In genomic region chr14:49691031-49691430, GRCh38 we compare ENCODE assay signal across 17 cellular contexts. TPM values are rescaled to one million over a fixed set of nuclear protein-coding genes. Genes with fewer than 3 reads are reported as not detected.
DNase-seq lines count a peak whose midpoint lies in the region; ATAC-seq, FAIRE-seq and TF ChIP-seq lines count a peak whose summit lies in the region.
"Had no signal": no experiment of that assay in that cellular context is flagged by ENCODE, and none has a peak within 500 bp of the region (broad histone marks: within the 10 kb centered on the region; RNA-seq: fewer than 3 reads in every experiment).

No MANE protein-coding gene starts in this region.

- DNase-seq in HepG2 (ENCODE audit: low spot score) (no peak), right lobe of liver (no peak), K562 (ENCODE audit: extremely low read depth in 1 of 4, low spot score in 3 of 4) (peak; percentile 32 to 65 (median 32)), smooth muscle cell (lab: John Stamatoyannopoulos, UW; ENCODE audit: unreplicated experiment) (no peak), SKM-1 treated with dmso at 0.1 percent for 144 hours (lab: John Stamatoyannopoulos, UW; ENCODE audit: unreplicated experiment) (no peak), SW480 (ENCODE audit: low spot score) (no peak)
- DNase-seq: activated CD4-positive, alpha-beta memory T cell treated with anti-CD3 and anti-CD28 coated beads for 36 hours; caudate nucleus; DMS153; effector CD8-positive, alpha-beta T cell; hippocampal formation; NCI-H146; NCI-H345; small intestine had no signal

- TF ChIP-seq EP300 in HepG2 (IDR thresholded peaks at IDR 0.05; ENCODE audit: low read depth in 2 of 2, low read length in 2 of 2) (no peak), HepG2 (CRISPR knock-in tag; IDR thresholded peaks at IDR 0.05; ENCODE audit: borderline replicate concordance) (no peak), K562 (IDR thresholded peaks at IDR 0.05; ENCODE audit: low read length) (no peak)

- H4K20me1 ChIP-seq in HepG2 (ENCODE audit: insufficient read depth, low read length) (no peaks in the 10 kb centered on the region), K562 (replicated peaks; ENCODE audit: control insufficient read depth, insufficient read depth, low read length) (no peaks in the 10 kb centered on the region), smooth muscle cell (ENCODE audit: low read depth) (no peaks in the 10 kb centered on the region)

- H3K27ac ChIP-seq in HepG2 (ENCODE audit: extremely low read length, insufficient read depth, low read length): no peak overlapping the region
- no peak overlapping the region for H3K27ac ChIP-seq in right lobe of liver
- H3K27ac ChIP-seq in HUES6 (ENCODE audit: low read depth, low read length): no peak overlapping the region
- peak overlapping the region; percentile 91 for H3K27ac ChIP-seq in K562 (ENCODE audit: extremely low read depth, low read depth, low read length)
- no peak overlapping the region for H3K27ac ChIP-seq in smooth muscle cell (ENCODE audit: low read depth)
- H3K27ac ChIP-seq: SJCRH30 had no signal

- TF ChIP-seq RAD21 in HepG2 (CRISPR knock-in tag; IDR thresholded peaks at IDR 0.05): no peak
- no peak for TF ChIP-seq RAD21 in K562 (CRISPR knock-in tag; conservative IDR thresholded peaks at IDR 0.05 in 1 of 2, IDR thresholded peaks at IDR 0.05 in 1 of 2)

- POLR2A ChIA-PET in HepG2 (lab: Yijun Ruan, JAX) (interaction anchor here (1.2 to 4.6 kb wide), 4 partner anchors 49 to 78 kb away, joined by 4 to 64 read pairs (median 6); partner anchors contain the start of genes KLHDC2, MGAT2 and RPL36AL), K562 (lab: Yijun Ruan, JAX) (interaction anchor here (0.6 to 0.9 kb wide), 2 partner anchors 71 to 163 kb away, joined by 3 read pairs; partner anchors contain the start of genes MGAT2 and RPL36AL)

- TF ChIP-seq CTCF in HepG2 (CRISPR knock-in tag; IDR thresholded peaks at IDR 0.05) (no peak), right lobe of liver (IDR thresholded peaks at IDR 0.05) (no peak), K562 (IDR thresholded peaks at IDR 0.05 in 2 of 3, conservative IDR thresholded peaks at IDR 0.05 in 1 of 3; ENCODE audit: insufficient read depth in 2 of 3, low read depth in 1 of 3, low read length in 3 of 3) (no peak), smooth muscle cell (IDR thresholded peaks at IDR 0.05; ENCODE audit: borderline replicate concordance, insufficient read depth, poor library complexity, severe bottlenecking) (no peak)

- H3K4me1 ChIP-seq in HepG2 (ENCODE audit: insufficient read depth, low read length) (peaks cover 49% of the 10 kb centered on the region), right lobe of liver (peaks cover 0 to 8% (median 0%) of the 10 kb centered on the region in 4 donors), HUES6 (ENCODE audit: control insufficient read depth, insufficient read depth, low read length) (peaks cover 14% of the 10 kb centered on the region), K562 (replicated peaks in 1 of 2; ENCODE audit: control insufficient read depth in 2 of 2, insufficient read depth in 2 of 2, low read length in 2 of 2) (peaks cover 14 to 15% of the 10 kb centered on the region in 2 experiments; a peak in 4 of 5 replicates), smooth muscle cell (ENCODE audit: low read depth) (peaks cover 10% of the 10 kb centered on the region)

- H3K9me1 ChIP-seq in K562 (ENCODE audit: control insufficient read depth, insufficient read depth, low read length): peaks cover 3% of the 10 kb centered on the region

- H3K4me2 ChIP-seq in HepG2 (ENCODE audit: low read depth, low read length) (peak overlapping the region; percentile 73), K562 (ENCODE audit: insufficient read depth, low read length) (peak overlapping the region; percentile 91), smooth muscle cell (peak overlapping the region; percentile 96)

- H3K27me3 ChIP-seq in HepG2 (ENCODE audit: control insufficient read depth in 1 of 2, insufficient read depth in 2 of 2, low read length in 2 of 2) (no peaks in the 10 kb centered on the region; a peak in 2 of 5 replicates), right lobe of liver (no peaks in the 10 kb centered on the region), HUES6 (ENCODE audit: control insufficient read depth, insufficient read depth, low read length) (peaks cover 19% of the 10 kb centered on the region), K562 (ENCODE audit: control insufficient read depth in 2 of 2, insufficient read depth in 2 of 2, low read length in 2 of 2) (no peaks in the 10 kb centered on the region), smooth muscle cell (ENCODE audit: low read depth) (no peaks in the 10 kb centered on the region)
- H3K27me3 ChIP-seq: SJCRH30 had no signal

- WGBS in HepG2 (ENCODE audit: low lambda C conversion rate): 8% methylated on average over 4 of the region's 4 CpGs
- 62% methylated on average over 4 of the region's 4 CpGs for WGBS in right lobe of liver (ENCODE audit: insufficient coverage, low coverage, low lambda C conversion rate, missing lambda C conversion rate)
- WGBS in K562 (ENCODE audit: insufficient coverage, low coverage, missing lambda C conversion rate): 2% methylated on average over 4 of the region's 4 CpGs
- WGBS in smooth muscle cell (ENCODE audit: low lambda C conversion rate): 88% methylated on average over 4 of the region's 4 CpGs

- intact Hi-C loops in HepG2 (cut with micrococcal nuclease; ENCODE audit: unreplicated experiment) (loop anchor here (5.0 kb wide), 2 partner anchors 49 to 161 kb away; partner anchors contain the start of gene NEMF), right lobe of liver (cut with DNase I) (no loop called here), K562 (cut with micrococcal nuclease) (loop anchor here (2.0 kb wide), 1 partner anchor 78 kb away; the partner anchor contains the start of gene KLHDC2)

- CTCF ChIA-PET in HepG2 (lab: Yijun Ruan, JAX; ENCODE audit: low intra/inter-chr PET ratio, low total read pairs) (no interaction called here), K562 (lab: Yijun Ruan, JAX; ENCODE audit: low intra/inter-chr PET ratio) (no interaction called here)

- H3K79me2 ChIP-seq in HepG2 (ENCODE audit: insufficient read depth, low read length) (peaks cover 15% of the 10 kb centered on the region), K562 (ENCODE audit: control insufficient read depth, insufficient read depth, low read length) (peaks cover 19% of the 10 kb centered on the region), smooth muscle cell (ENCODE audit: low read depth) (no peaks in the 10 kb centered on the region)

- ATAC-seq in HepG2 (0 out of 3 replicates have a peak, but pooled peaks have one; percentile 6), right lobe of liver (no peak), K562 (peak; percentile 20), GM21737 (IDR thresholded peaks at IDR 0.05; ENCODE audit: unreplicated experiment) (no peak)

- BruUV-seq in HepG2 (replicated peaks; lab: Mats Ljungman, UMichigan) (no TSS peak), K562 (replicated peaks; lab: Mats Ljungman, UMichigan) (no TSS peak)

- H3K36me3 ChIP-seq in HepG2 (replicated peaks in 1 of 2; ENCODE audit: control insufficient read depth in 1 of 2, insufficient read depth in 2 of 2, low read length in 2 of 2): no peaks in the 10 kb centered on the region
- no peaks in the 10 kb centered on the region for H3K36me3 ChIP-seq in right lobe of liver
- H3K36me3 ChIP-seq in HUES6 (ENCODE audit: control insufficient read depth, insufficient read depth, low read length): no peaks in the 10 kb centered on the region
- H3K36me3 ChIP-seq in K562 (ENCODE audit: control insufficient read depth, insufficient read depth, low read length): no peaks in the 10 kb centered on the region
- H3K36me3 ChIP-seq in smooth muscle cell (ENCODE audit: low read depth): no peaks in the 10 kb centered on the region
- H3K36me3 ChIP-seq: SJCRH30 had no signal

- H3K4me3 ChIP-seq in HepG2 (replicated peaks in 1 of 3; ENCODE audit: insufficient read depth in 1 of 3, low read depth in 2 of 3, low read length in 3 of 3) (peak overlapping the region; percentile 17 to 75 (median 31); a peak in 5 of 6 replicates), right lobe of liver (no peak overlapping the region), HUES6 (ENCODE audit: low read depth, low read length) (peak overlapping the region; percentile 93), K562 (peak overlapping the region; percentile 65; the same call in 1 of the 2 replicates), smooth muscle cell (no peak overlapping the region)
- H3K4me3 ChIP-seq: SJCRH30 had no signal

- FAIRE-seq in HepG2 (lab: Jason Lieb, UNC): peak; percentile 28
- FAIRE-seq in K562 (lab: Jason Lieb, UNC): peak; percentile 51
- FAIRE-seq: small intestine had no signal

- H3F3A ChIP-seq in smooth muscle cell (ENCODE audit: low read depth): peaks cover 7% of the 10 kb centered on the region

- TF ChIP-seq POLR2A in HepG2 (IDR thresholded peaks at IDR 0.05; ENCODE audit: insufficient read depth in 1 of 2, low read depth in 2 of 2, low read length in 2 of 2) (no peak), right lobe of liver (IDR thresholded peaks at IDR 0.05) (no peak), K562 (conservative IDR thresholded peaks at IDR 0.05) (0 out of 2 replicates have a peak, but pooled peaks have one; percentile 38)

- H2AFZ ChIP-seq in HepG2 (ENCODE audit: low read length) (peak overlapping the region; percentile 66), K562 (ENCODE audit: low read depth, low read length) (peak overlapping the region; percentile 93), smooth muscle cell (ENCODE audit: low read depth) (no peak overlapping the region)

- H3K9me3 ChIP-seq in HepG2 (ENCODE audit: low read length): no peaks in the 10 kb centered on the region
- H3K9me3 ChIP-seq in right lobe of liver: no peaks in the 10 kb centered on the region
- H3K9me3 ChIP-seq in HUES6 (ENCODE audit: control insufficient read depth, insufficient read depth, low read depth, low read length): no peaks in the 10 kb centered on the region
- no peaks in the 10 kb centered on the region for H3K9me3 ChIP-seq in K562 (replicated peaks; ENCODE audit: control insufficient read depth, insufficient read depth, low read depth, low read length)
- no peaks in the 10 kb centered on the region for H3K9me3 ChIP-seq in smooth muscle cell (replicated peaks; ENCODE audit: low read depth)
- H3K9me3 ChIP-seq: SJCRH30 had no signal

- in situ Hi-C loops in HepG2 (cut with HindIII; ENCODE audit: extremely low pct_ligation_motif_present, low pct_unique_long_range_greater_than_20kb): loop anchor here (10.0 kb wide), 1 partner anchor 74 kb away; the partner anchor contains the start of gene KLHDC2
- in situ Hi-C loops in K562 (cut with MboI): no loop called here

- H3K9ac ChIP-seq in HepG2 (ENCODE audit: insufficient read depth, low read depth, low read length) (no peak overlapping the region), HUES6 (ENCODE audit: low read length) (no peak overlapping the region), K562 (ENCODE audit: insufficient read depth in 1 of 2, low read depth in 2 of 2, low read length in 2 of 2) (peak overlapping the region; percentile 43 to 88; a peak in 3 of 4 replicates), smooth muscle cell (ENCODE audit: low read depth) (no peak overlapping the region)

RNA-seq across cellular contexts. Expression of gene KLHDC1, which starts 1.9 kb away (rescaled TPM):
- total RNA-seq in HepG2 (2016; rRNA removed; fragmentation: Illumina TruSeq; extraction: Trizol) (0.11 TPM in 1 of 2 replicates, not detected in the other), right lobe of liver (1 to 10 TPM; 1.1 to 3.4 (median 2.1) TPM), K562 (2014; rRNA removed) (0.08 and 0.41 TPM in 2 replicates), K562 (2014; rRNA removed; fragmentation: Illumina TruSeq; extraction: Trizol) (0.10 and 0.15 TPM in 2 replicates), K562 (2015; rRNA removed; fragmentation: Illumina TruSeq; extraction: Trizol) (0.11 and 0.19 TPM in 2 replicates), K562 (2021) (0.22 TPM in 2 replicates), smooth muscle cell (5.9 and 8.6 TPM in 2 replicates)
- total RNA-seq in HepG2 (2016; cell fraction: cytosol; rRNA removed; fragmentation: Illumina TruSeq; extraction: Trizol; ENCODE audit: low read depth): 0.61 and 0.62 TPM in 2 replicates
- total RNA-seq in HepG2 (2016; cell fraction: insoluble cytoplasmic fraction; rRNA removed; fragmentation: Illumina TruSeq; extraction: Trizol): 0.15 and 0.31 TPM in 2 replicates
- 0.52 TPM in 1 of 2 replicates, not detected in the other for total RNA-seq in HepG2 (2016; cell fraction: membrane; rRNA removed; fragmentation: Illumina TruSeq; extraction: Trizol)
- total RNA-seq in HepG2 (2016; cell fraction: nucleus; rRNA removed; fragmentation: Illumina TruSeq; extraction: Trizol): not detected in 2 replicates
- polyA plus RNA-seq in HepG2 (2011; rRNA removed) (0.08 TPM in 1 of 2 replicates, not detected in the other), K562 (2011; rRNA removed) (0.20 TPM in 2 replicates), K562 (2014; fragmentation: Illumina TruSeq; extraction: Trizol) (0.18 and 0.19 TPM in 2 replicates), K562 (2014; fragmentation: Nextera tagmentation; extraction: Ambion mirVana) (under 1 TPM; 0.08 to 0.20 TPM), K562 (2014; rRNA removed) (0.11 and 0.34 TPM in 2 replicates), smooth muscle cell (4.1 and 5.1 TPM in 2 replicates)
- 0.12 TPM in 1 of 2 replicates, not detected in the other for polyA plus RNA-seq in HepG2 (2011; cell fraction: cytosol; rRNA removed)
- 0.09 TPM in 1 of 2 replicates, not detected in the other for polyA plus RNA-seq in HepG2 (2011; cell fraction: nucleus; rRNA removed)
- polyA plus RNA-seq in HepG2 (2012): 0.16 and 0.19 TPM in 2 replicates
- 0.31 TPM in 1 of 2 replicates, not detected in the other for polyA plus RNA-seq in HepG2 (2016; cell fraction: cytosol; fragmentation: Illumina TruSeq; extraction: Trizol; ENCODE audit: low read depth)
- polyA plus RNA-seq in HepG2 (2016; cell fraction: insoluble cytoplasmic fraction; fragmentation: Illumina TruSeq; extraction: Trizol; ENCODE audit: low read depth): not detected in 2 replicates
- polyA plus RNA-seq in HepG2 (2016; cell fraction: membrane; fragmentation: Illumina TruSeq; extraction: Trizol; ENCODE audit: low read depth): not detected in 2 replicates
- not detected in 2 replicates for polyA plus RNA-seq in HepG2 (2016; cell fraction: nucleus; fragmentation: Illumina TruSeq; extraction: Trizol; ENCODE audit: insufficient read depth, low read depth)
- polyA minus RNA-seq in HepG2 (2011; rRNA and poly(A)+ RNA removed; ENCODE audit: low replicate concordance): not detected in 2 replicates
- not detected in 2 replicates for polyA minus RNA-seq in HepG2 (2011; cell fraction: cytosol; rRNA and poly(A)+ RNA removed)
- polyA minus RNA-seq in HepG2 (2011; cell fraction: nucleus; rRNA and poly(A)+ RNA removed): 0.52 TPM in 1 of 2 replicates, not detected in the other
- total RNA-seq in K562 (2011; cell fraction: chromatin; rRNA removed; ENCODE audit: low replicate concordance): 0.14 and 0.25 TPM in 2 replicates
- not detected in 2 replicates for total RNA-seq in K562 (2011; cell fraction: nucleolus; rRNA removed)
- 0.15 and 0.31 TPM in 2 replicates for total RNA-seq in K562 (2011; cell fraction: nucleoplasm; rRNA removed)
- polyA plus RNA-seq in K562 (2011; cell fraction: cytosol; rRNA removed): 0.09 TPM in 1 of 2 replicates, not detected in the other
- 0.20 and 0.27 TPM in 2 replicates for polyA plus RNA-seq in K562 (2011; cell fraction: nucleus; rRNA removed)
- polyA plus RNA-seq in K562 (2012): 0.23 and 0.53 TPM in 2 replicates
- 0.12 and 0.42 TPM in 2 replicates for polyA minus RNA-seq in K562 (2011; rRNA and poly(A)+ RNA removed)
- polyA minus RNA-seq in K562 (2011; cell fraction: cytosol; rRNA and poly(A)+ RNA removed): not detected in 2 replicates
- polyA minus RNA-seq in K562 (2011; cell fraction: nucleus; rRNA and poly(A)+ RNA removed): 0.40 TPM in 1 of 2 replicates, not detected in the other

RNA-seq across cellular contexts. Expression of gene POLE2, which starts 3.0 kb away (rescaled TPM):
- total RNA-seq in HepG2 (2016; rRNA removed; fragmentation: Illumina TruSeq; extraction: Trizol) (37.0 and 41.3 TPM in 2 replicates), right lobe of liver (1 to 10 TPM in 5 of 6 experiments, under 1 TPM in 1; 0.73 to 9.0 (median 4.2) TPM), K562 (2014; rRNA removed) (30.7 and 32.2 TPM in 2 replicates), K562 (2014; rRNA removed; fragmentation: Illumina TruSeq; extraction: Trizol) (61.6 and 65.8 TPM in 2 replicates), K562 (2015; rRNA removed; fragmentation: Illumina TruSeq; extraction: Trizol) (49.7 and 54.6 TPM in 2 replicates), K562 (2021) (34.6 and 37.7 TPM in 2 replicates), smooth muscle cell (4.1 and 9.6 TPM in 2 replicates)
- total RNA-seq in HepG2 (2016; cell fraction: cytosol; rRNA removed; fragmentation: Illumina TruSeq; extraction: Trizol; ENCODE audit: low read depth): 31.1 and 31.4 TPM in 2 replicates
- 40.2 and 40.4 TPM in 2 replicates for total RNA-seq in HepG2 (2016; cell fraction: insoluble cytoplasmic fraction; rRNA removed; fragmentation: Illumina TruSeq; extraction: Trizol)
- 17.9 and 20.6 TPM in 2 replicates for total RNA-seq in HepG2 (2016; cell fraction: membrane; rRNA removed; fragmentation: Illumina TruSeq; extraction: Trizol)
- total RNA-seq in HepG2 (2016; cell fraction: nucleus; rRNA removed; fragmentation: Illumina TruSeq; extraction: Trizol): 36.9 and 37.3 TPM in 2 replicates
- polyA plus RNA-seq in HepG2 (2011; rRNA removed) (9.7 and 16.6 TPM in 2 replicates), K562 (2011; rRNA removed) (60.1 and 78.4 TPM in 2 replicates), K562 (2014; fragmentation: Illumina TruSeq; extraction: Trizol) (56.4 and 70.8 TPM in 2 replicates), K562 (2014; fragmentation: Nextera tagmentation; extraction: Ambion mirVana) (10 to 100 TPM; 53.8 to 55.4 TPM), K562 (2014; rRNA removed) (55.5 and 64.9 TPM in 2 replicates), smooth muscle cell (3.7 and 7.5 TPM in 2 replicates)
- 5.1 and 5.5 TPM in 2 replicates for polyA plus RNA-seq in HepG2 (2011; cell fraction: cytosol; rRNA removed)
- 15.5 and 19.0 TPM in 2 replicates for polyA plus RNA-seq in HepG2 (2011; cell fraction: nucleus; rRNA removed)
- 2.3 and 8.2 TPM in 2 replicates for polyA plus RNA-seq in HepG2 (2012)
- 5.4 and 6.7 TPM in 2 replicates for polyA plus RNA-seq in HepG2 (2016; cell fraction: cytosol; fragmentation: Illumina TruSeq; extraction: Trizol; ENCODE audit: low read depth)
- 33.0 and 34.7 TPM in 2 replicates for polyA plus RNA-seq in HepG2 (2016; cell fraction: insoluble cytoplasmic fraction; fragmentation: Illumina TruSeq; extraction: Trizol; ENCODE audit: low read depth)
- polyA plus RNA-seq in HepG2 (2016; cell fraction: membrane; fragmentation: Illumina TruSeq; extraction: Trizol; ENCODE audit: low read depth): 10.3 and 12.0 TPM in 2 replicates
- 38.0 and 42.8 TPM in 2 replicates for polyA plus RNA-seq in HepG2 (2016; cell fraction: nucleus; fragmentation: Illumina TruSeq; extraction: Trizol; ENCODE audit: insufficient read depth, low read depth)
- 11.9 and 26.9 TPM in 2 replicates for polyA minus RNA-seq in HepG2 (2011; rRNA and poly(A)+ RNA removed; ENCODE audit: low replicate concordance)
- polyA minus RNA-seq in HepG2 (2011; cell fraction: cytosol; rRNA and poly(A)+ RNA removed): 2.1 and 2.3 TPM in 2 replicates
- polyA minus RNA-seq in HepG2 (2011; cell fraction: nucleus; rRNA and poly(A)+ RNA removed): 12.2 and 24.7 TPM in 2 replicates
- total RNA-seq in K562 (2011; cell fraction: chromatin; rRNA removed; ENCODE audit: low replicate concordance): 73.6 and 144 TPM in 2 replicates
- 36.7 and 47.6 TPM in 2 replicates for total RNA-seq in K562 (2011; cell fraction: nucleolus; rRNA removed)
- 69.2 and 76.6 TPM in 2 replicates for total RNA-seq in K562 (2011; cell fraction: nucleoplasm; rRNA removed)
- 29.5 and 40.5 TPM in 2 replicates for polyA plus RNA-seq in K562 (2011; cell fraction: cytosol; rRNA removed)
- polyA plus RNA-seq in K562 (2011; cell fraction: nucleus; rRNA removed): 57.2 and 73.1 TPM in 2 replicates
- 23.4 and 36.2 TPM in 2 replicates for polyA plus RNA-seq in K562 (2012)
- 52.4 and 56.8 TPM in 2 replicates for polyA minus RNA-seq in K562 (2011; rRNA and poly(A)+ RNA removed)
- 10.1 and 12.4 TPM in 2 replicates for polyA minus RNA-seq in K562 (2011; cell fraction: cytosol; rRNA and poly(A)+ RNA removed)
- polyA minus RNA-seq in K562 (2011; cell fraction: nucleus; rRNA and poly(A)+ RNA removed): 29.9 and 36.2 TPM in 2 replicates

RNA-seq across cellular contexts. Expression of gene DNAAF2, which starts 56.0 kb away (rescaled TPM):
- 13.6 and 17.9 TPM in 2 replicates for total RNA-seq in HepG2 (2016; rRNA removed; fragmentation: Illumina TruSeq; extraction: Trizol)
- total RNA-seq in HepG2 (2016; cell fraction: cytosol; rRNA removed; fragmentation: Illumina TruSeq; extraction: Trizol; ENCODE audit: low read depth): 4.8 and 5.7 TPM in 2 replicates
- 14.5 and 17.7 TPM in 2 replicates for total RNA-seq in HepG2 (2016; cell fraction: insoluble cytoplasmic fraction; rRNA removed; fragmentation: Illumina TruSeq; extraction: Trizol)
- 10.8 and 12.3 TPM in 2 replicates for total RNA-seq in HepG2 (2016; cell fraction: membrane; rRNA removed; fragmentation: Illumina TruSeq; extraction: Trizol)
- 7.0 and 8.3 TPM in 2 replicates for total RNA-seq in HepG2 (2016; cell fraction: nucleus; rRNA removed; fragmentation: Illumina TruSeq; extraction: Trizol)
- 6.1 TPM in 2 replicates for polyA plus RNA-seq in HepG2 (2011; rRNA removed)
- polyA plus RNA-seq in HepG2 (2011; cell fraction: cytosol; rRNA removed): 4.9 and 5.2 TPM in 2 replicates
- 2.5 and 2.7 TPM in 2 replicates for polyA plus RNA-seq in HepG2 (2011; cell fraction: nucleus; rRNA removed)
- polyA plus RNA-seq in HepG2 (2012): 7.4 and 8.1 TPM in 2 replicates
- 3.3 and 4.7 TPM in 2 replicates for polyA plus RNA-seq in HepG2 (2016; cell fraction: cytosol; fragmentation: Illumina TruSeq; extraction: Trizol; ENCODE audit: low read depth)
- polyA plus RNA-seq in HepG2 (2016; cell fraction: insoluble cytoplasmic fraction; fragmentation: Illumina TruSeq; extraction: Trizol; ENCODE audit: low read depth): 17.1 and 19.1 TPM in 2 replicates
- polyA plus RNA-seq in HepG2 (2016; cell fraction: membrane; fragmentation: Illumina TruSeq; extraction: Trizol; ENCODE audit: low read depth): 7.1 and 7.4 TPM in 2 replicates
- polyA plus RNA-seq in HepG2 (2016; cell fraction: nucleus; fragmentation: Illumina TruSeq; extraction: Trizol; ENCODE audit: insufficient read depth, low read depth): 9.5 and 10.7 TPM in 2 replicates
- 2.7 and 3.1 TPM in 2 replicates for polyA minus RNA-seq in HepG2 (2011; rRNA and poly(A)+ RNA removed; ENCODE audit: low replicate concordance)
- 3.6 and 4.2 TPM in 2 replicates for polyA minus RNA-seq in HepG2 (2011; cell fraction: cytosol; rRNA and poly(A)+ RNA removed)
- 3.1 and 4.5 TPM in 2 replicates for polyA minus RNA-seq in HepG2 (2011; cell fraction: nucleus; rRNA and poly(A)+ RNA removed)
- total RNA-seq in right lobe of liver: 1 to 10 TPM; 2.6 to 9.7 (median 6.0) TPM
- total RNA-seq in K562 (2011; cell fraction: chromatin; rRNA removed; ENCODE audit: low replicate concordance): 3.6 and 4.2 TPM in 2 replicates
- total RNA-seq in K562 (2011; cell fraction: nucleolus; rRNA removed): 4.7 and 5.5 TPM in 2 replicates
- total RNA-seq in K562 (2011; cell fraction: nucleoplasm; rRNA removed): 3.3 and 3.6 TPM in 2 replicates
- 14.6 and 14.7 TPM in 2 replicates for total RNA-seq in K562 (2014; rRNA removed)
- 11.1 and 12.5 TPM in 2 replicates for total RNA-seq in K562 (2014; rRNA removed; fragmentation: Illumina TruSeq; extraction: Trizol)
- 10.6 and 11.2 TPM in 2 replicates for total RNA-seq in K562 (2015; rRNA removed; fragmentation: Illumina TruSeq; extraction: Trizol)
- total RNA-seq in K562 (2021): 11.0 and 11.7 TPM in 2 replicates
- polyA plus RNA-seq in K562 (2011; rRNA removed): 7.8 and 10.3 TPM in 2 replicates
- polyA plus RNA-seq in K562 (2011; cell fraction: cytosol; rRNA removed): 3.9 and 6.6 TPM in 2 replicates
- polyA plus RNA-seq in K562 (2011; cell fraction: nucleus; rRNA removed): 2.7 and 3.3 TPM in 2 replicates
- polyA plus RNA-seq in K562 (2012): 6.7 and 8.7 TPM in 2 replicates
- 11.2 and 11.4 TPM in 2 replicates for polyA plus RNA-seq in K562 (2014; fragmentation: Illumina TruSeq; extraction: Trizol)
- 1 to 10 TPM; 2.4 to 4.0 TPM for polyA plus RNA-seq in K562 (2014; fragmentation: Nextera tagmentation; extraction: Ambion mirVana)
- polyA plus RNA-seq in K562 (2014; rRNA removed): 12.0 and 13.9 TPM in 2 replicates
- 4.6 and 5.2 TPM in 2 replicates for polyA minus RNA-seq in K562 (2011; rRNA and poly(A)+ RNA removed)
- polyA minus RNA-seq in K562 (2011; cell fraction: cytosol; rRNA and poly(A)+ RNA removed): 3.2 and 3.5 TPM in 2 replicates
- 2.8 and 3.4 TPM in 2 replicates for polyA minus RNA-seq in K562 (2011; cell fraction: nucleus; rRNA and poly(A)+ RNA removed)
- total RNA-seq in smooth muscle cell: 12.0 and 14.0 TPM in 2 replicates
- 10.4 and 11.3 TPM in 2 replicates for polyA plus RNA-seq in smooth muscle cell

Comparison
In these comparisons a context has a peak if more than half of its experiments do, and no peak if none do; other contexts are left out.
1. ATAC-seq: peak in HepG2 (single experiment) and K562 (single experiment); none in right lobe of liver (0 of 4) and GM21737 (single experiment).
2. H3K4me3 ChIP-seq: peak in HepG2 (3 of 3), HUES6 (single experiment) and K562 (single experiment); none in right lobe of liver (0 of 3) and smooth muscle cell (single experiment).
3. intact Hi-C loops: an anchor here in HepG2 (5.0 kb wide) and K562 (2.0 kb wide); none called in right lobe of liver.
4. DNase-seq: peak in K562 (4 of 4); none in HepG2 (single experiment), right lobe of liver (0 of 3), smooth muscle cell (single experiment), SKM-1 treated with dmso at 0.1 percent for 144 hours (single experiment) and SW480 (single experiment).
5. H3K9ac ChIP-seq: peak in K562 (2 of 2); none in HepG2 (single experiment), HUES6 (single experiment) and smooth muscle cell (single experiment).
6. Of the 241 proteins assayed by ChIP-seq in both HepG2 and K562: peak only in HepG2: ZNF644; only in K562: EHMT2 and POLR2A; in both: none; in neither: 237; mixed calls (peak in some experiments, not most) for 1.
7. Peak in every context shown above with its lines, with median percentiles within 50 percentile points of each other: H3K4me2 ChIP-seq.